12 cellular contexts compared by ENCODE assay signal in genomic region chr6:149266659-149267058, GRCh38. TPM values are rescaled to one million over a fixed set of nuclear protein-coding genes. Genes with fewer than 3 reads are reported as not detected.
DNase-seq lines count a peak whose midpoint lies in the region; ATAC-seq and TF ChIP-seq lines count a peak whose summit lies in the region.
"Had no signal": no experiment of that assay in that cellular context is flagged by ENCODE, and none has a peak within 500 bp of the region (broad histone marks: within the 10 kb centered on the region; RNA-seq: fewer than 3 reads in every experiment).

No MANE protein-coding gene starts in this region.

- H3K4me2 ChIP-seq in GM23338: no peak overlapping the region

- no peaks in the 10 kb centered on the region for H3K36me3 Mint-ChIP-seq in GM23338 (ENCODE audit: low read depth)
- peaks cover 0 to 8% (median 0%) of the 10 kb centered on the region in 5 donors for H3K36me3 Mint-ChIP-seq in naive thymus-derived CD4-positive, alpha-beta T cell
- no peaks in the 10 kb centered on the region for H3K36me3 Mint-ChIP-seq in progenitor cell of endocrine pancreas (ENCODE audit: insufficient read depth)

- no peaks in the 10 kb centered on the region for H4K20me1 ChIP-seq in GM23338 (replicated peaks; ENCODE audit: insufficient read depth)

- H3K4me1 Mint-ChIP-seq in GM23338: peaks cover 4% of the 10 kb centered on the region
- peaks cover 34 to 52% (median 45%) of the 10 kb centered on the region in 7 donors for H3K4me1 Mint-ChIP-seq in naive thymus-derived CD4-positive, alpha-beta T cell
- H3K4me1 Mint-ChIP-seq in progenitor cell of endocrine pancreas (ENCODE audit: low read depth): no peaks in the 10 kb centered on the region

- no peak for TF ChIP-seq CTCF in GM23338 (conservative IDR thresholded peaks at IDR 0.05; ENCODE audit: low read depth in 2 of 2)
- no peak for TF ChIP-seq CTCF in progenitor cell of endocrine pancreas (IDR thresholded peaks at IDR 0.05; ENCODE audit: unreplicated experiment)

- H3K4me1 ChIP-seq in GM23338 (ENCODE audit: insufficient read depth): no peaks in the 10 kb centered on the region
- H3K4me1 ChIP-seq in naive thymus-derived CD4-positive, alpha-beta T cell (ENCODE audit: control insufficient read depth in 2 of 2, insufficient read depth in 2 of 2, low read length in 2 of 2): peaks cover 0 to 45% of the 10 kb centered on the region in 2 donors

- H3K27me3 ChIP-seq in GM23338 (ENCODE audit: insufficient read depth): no peaks in the 10 kb centered on the region
- H3K27me3 ChIP-seq in naive thymus-derived CD4-positive, alpha-beta T cell (ENCODE audit: control insufficient read depth in 2 of 2, insufficient read depth in 2 of 2, low read length in 2 of 2): no peaks in the 10 kb centered on the region

- peaks cover 5% of the 10 kb centered on the region for H3K27me3 Mint-ChIP-seq in GM23338 (ENCODE audit: insufficient read depth, low read depth, poor library complexity)
- H3K27me3 Mint-ChIP-seq in naive thymus-derived CD4-positive, alpha-beta T cell: no peaks in the 10 kb centered on the region
- H3K27me3 Mint-ChIP-seq in progenitor cell of endocrine pancreas: peaks cover 38% of the 10 kb centered on the region
- H3K27me3 Mint-ChIP-seq: activated naive CD4-positive, alpha-beta T cell treated with anti-CD3 and anti-CD28 coated beads, Interleukin-2, amount 10 ng/mL, durations not matched to agents 7 days and 5 days had no signal

- H2AFZ ChIP-seq in GM23338: peak overlapping the region; percentile 40; the same call in 1 of the 2 replicates

- no peak overlapping the region for H3K27ac ChIP-seq in GM23338 (ENCODE audit: low read depth)
- no peak overlapping the region for H3K27ac ChIP-seq in naive thymus-derived CD4-positive, alpha-beta T cell (ENCODE audit: low read depth, low read length)

- H3K4me3 ChIP-seq in GM23338: no peak overlapping the region
- no peak overlapping the region for H3K4me3 ChIP-seq in naive thymus-derived CD4-positive, alpha-beta T cell (ENCODE audit: low read length)

- POLR2A ChIA-PET in naive thymus-derived CD4-positive, alpha-beta T cell (lab: Charles Lee): interaction anchor here (0.5 to 1.1 kb wide), 3 partner anchors 12 to 151 kb away, joined by 3 to 4 read pairs (median 3); no protein-coding TSS in a partner anchor

- peak; percentile 78 for ATAC-seq in GM18909 (IDR thresholded peaks at IDR 0.05; ENCODE audit: poor library complexity, unreplicated experiment)
- no peak for ATAC-seq in GM23338
- peak; percentile 80 for ATAC-seq in HG03460 (IDR thresholded peaks at IDR 0.05; ENCODE audit: unreplicated experiment)
- ATAC-seq in naive thymus-derived CD4-positive, alpha-beta T cell: peak; percentile 36

- no peaks in the 10 kb centered on the region for H3K9me3 Mint-ChIP-seq in GM23338
- peaks cover 0 to 9% (median 0%) of the 10 kb centered on the region in 11 donors for H3K9me3 Mint-ChIP-seq in naive thymus-derived CD4-positive, alpha-beta T cell
- no peaks in the 10 kb centered on the region for H3K9me3 Mint-ChIP-seq in progenitor cell of endocrine pancreas (ENCODE audit: low read depth)

- peaks cover 3% of the 10 kb centered on the region; the same call in 1 of the 2 replicates for H3K9me2 ChIP-seq in GM23338 (ENCODE audit: insufficient read depth)

- no peaks in the 10 kb centered on the region for H3K9me3 ChIP-seq in naive thymus-derived CD4-positive, alpha-beta T cell (ENCODE audit: control insufficient read depth in 2 of 3, low read length in 3 of 3)

- CTCF ChIA-PET in naive thymus-derived CD4-positive, alpha-beta T cell (lab: Charles Lee): no interaction called here

- no peaks in the 10 kb centered on the region for H3F3A ChIP-seq in GM23338 (replicated peaks; ENCODE audit: low read depth)

- H3K4me3 Mint-ChIP-seq in GM23338 (no peak overlapping the region), progenitor cell of endocrine pancreas (ENCODE audit: low read depth) (no peak overlapping the region)
- H3K4me3 Mint-ChIP-seq in naive thymus-derived CD4-positive, alpha-beta T cell: no peak overlapping the region
- H3K4me3 Mint-ChIP-seq: activated naive CD4-positive, alpha-beta T cell treated with anti-CD3 and anti-CD28 coated beads, Interleukin-2, amount 10 ng/mL, durations not matched to agents 7 days and 5 days had no signal

- H3K27ac Mint-ChIP-seq in GM23338: no peak overlapping the region
- H3K27ac Mint-ChIP-seq in naive thymus-derived CD4-positive, alpha-beta T cell: peak overlapping the region in 2 of 9 donors; percentile 36 to 87
- no peak overlapping the region for H3K27ac Mint-ChIP-seq in progenitor cell of endocrine pancreas
- H3K27ac Mint-ChIP-seq: activated naive CD4-positive, alpha-beta T cell treated with anti-CD3 and anti-CD28 coated beads, Interleukin-2, amount 10 ng/mL, durations not matched to agents 7 days and 5 days had no signal

- H3K36me3 ChIP-seq in GM23338 (ENCODE audit: insufficient read depth): no peaks in the 10 kb centered on the region
- no peaks in the 10 kb centered on the region for H3K36me3 ChIP-seq in naive thymus-derived CD4-positive, alpha-beta T cell (ENCODE audit: control insufficient read depth in 2 of 3, insufficient read depth in 3 of 3, low read length in 3 of 3)

- no peak for DNase-seq in GM23338 (ENCODE audit: low spot score)
- no peak for DNase-seq in naive thymus-derived CD4-positive, alpha-beta T cell
- no peak for DNase-seq in progenitor cell of endocrine pancreas (ENCODE audit: low spot score, unreplicated experiment)
- DNase-seq in cardiac septum (ENCODE audit: low spot score): no peak
- no peak for DNase-seq in activated CD8-positive, alpha-beta memory T cell treated with anti-CD3 and anti-CD28 coated beads, Interleukin-2, amount 50 U/mL, for 4 hours
- no peak for DNase-seq in DMS 273 (lab: John Stamatoyannopoulos, UW; ENCODE audit: unreplicated experiment)
- DNase-seq: activated naive CD4-positive, alpha-beta T cell treated with anti-CD3 and anti-CD28 coated beads, Interleukin-2, amount 10 ng/mL, durations not matched to agents 7 days and 5 days; DMS79 treated with DMSO at 0.1 percent for 48 hours; retina; stimulated activated CD8-positive, alpha-beta memory T cell treated with anti-CD3 and anti-CD28 coated beads, Interleukin-4, amount 100 ng/mL, for 48 hours had no signal

- intact Hi-C loops in naive thymus-derived CD4-positive, alpha-beta T cell (cut with micrococcal nuclease): no loop called here
- intact Hi-C loops in cardiac septum (cut with DNase I): no loop called here

- no peaks in the 10 kb centered on the region for H3K79me2 ChIP-seq in GM23338 (replicated peaks; ENCODE audit: insufficient read depth)

TF ChIP-seq in GM23338, 12 proteins besides CTCF, POLR2A, EP300 and RAD21 (continues in another document):
- TF ChIP-seq ETS1 (IDR thresholded peaks at IDR 0.05): no peak
- no peak for TF ChIP-seq EZH2 (IDR thresholded peaks at IDR 0.05; ENCODE audit: low read depth, unreplicated experiment)
- TF ChIP-seq NANOG (IDR thresholded peaks at IDR 0.05; ENCODE audit: borderline replicate concordance): no peak
- no peak for TF ChIP-seq CREB1 (CRISPR knock-in tag; IDR thresholded peaks at IDR 0.05; ENCODE audit: low read depth)
- no peak for TF ChIP-seq REST (IDR thresholded peaks at IDR 0.05; ENCODE audit: unreplicated experiment)
- TF ChIP-seq STAT1 (IDR thresholded peaks at IDR 0.05; ENCODE audit: unreplicated experiment): no peak
- TF ChIP-seq EZH2phosphoT487 (IDR thresholded peaks at IDR 0.05; ENCODE audit: unreplicated experiment): no peak
- no peak for TF ChIP-seq ZNF331 (CRISPR knock-in tag; IDR thresholded peaks at IDR 0.05; ENCODE audit: low read depth)
- no peak for TF ChIP-seq POLR2AphosphoS5 (IDR thresholded peaks at IDR 0.05; ENCODE audit: low read depth)

RNA-seq across cellular contexts. Expression of gene TAB2, which starts 50.9 kb away (rescaled TPM):
- 59.2 and 65.5 TPM in 2 replicates for total RNA-seq in GM23338 (2014; rRNA removed; shearing (Covaris generic))
- polyA plus RNA-seq in GM23338 (2016; fragmentation: Nextera tagmentation; extraction: Ambion mirVana): 19.8 and 21.7 TPM in 2 replicates
- 100 to 1,000 TPM in 4 of 5 experiments, 10 to 100 TPM in 1; 98.3 to 234 (median 119) TPM for total RNA-seq in naive thymus-derived CD4-positive, alpha-beta T cell
- 10 to 100 TPM; 15.7 to 17.5 TPM for polyA plus RNA-seq in naive thymus-derived CD4-positive, alpha-beta T cell
- 58.0 and 60.0 TPM in 2 replicates for total RNA-seq in progenitor cell of endocrine pancreas
- total RNA-seq in cardiac septum: 49.2 TPM
